In the genomic region with DNA sequence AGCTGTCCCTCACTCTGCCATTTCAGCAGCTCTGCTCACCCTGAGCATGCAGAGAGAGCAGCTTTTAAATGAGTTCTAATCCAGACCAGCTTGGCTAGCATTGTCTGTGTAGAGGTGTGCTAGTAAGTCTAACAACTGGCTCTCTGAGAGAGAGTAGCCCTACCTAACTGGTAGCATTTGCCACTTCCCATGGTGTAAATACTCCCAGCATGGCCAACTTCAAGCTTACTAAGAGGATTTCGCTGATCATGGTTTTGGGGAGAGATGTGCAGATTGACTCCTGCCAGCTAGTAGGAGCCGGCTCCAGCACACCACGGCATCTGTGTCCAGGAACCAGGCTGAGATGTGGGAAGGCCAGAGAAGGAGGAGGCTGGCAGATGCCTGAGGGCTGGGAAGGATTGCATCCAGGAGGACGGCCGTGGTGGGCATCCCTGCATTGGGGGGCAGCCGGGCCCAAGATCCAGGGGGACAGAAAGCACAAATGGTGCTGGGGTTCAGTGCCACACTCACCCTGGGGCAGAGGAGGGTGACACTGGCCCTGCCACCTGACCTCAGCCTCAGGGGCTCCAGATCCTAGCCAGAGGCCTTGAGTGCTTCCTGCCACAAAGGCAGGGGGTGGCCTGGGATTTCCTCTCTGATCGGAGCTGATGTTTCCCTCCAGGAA, we compare ENCODE assay signal across 21 cellular contexts.
DNase-seq lines count a peak whose midpoint lies in the region; ATAC-seq and TF ChIP-seq lines count a peak whose summit lies in the region.
"Had no signal": no experiment of that assay in that cellular context is flagged by ENCODE, and none has a peak within 500 bp of the region (broad histone marks: within the 10 kb centered on the region; RNA-seq: fewer than 3 reads in every experiment).

No MANE protein-coding gene starts in this region.

- peaks cover 12% of the 10 kb centered on the region for H3K27me3 ChIP-seq in RWPE2 (ENCODE audit: insufficient read depth, poor library complexity, severe bottlenecking)
- H3K27me3 ChIP-seq in gastroesophageal sphincter, result no peaks in the 10 kb centered on the region

- H3K4me3 Mint-ChIP-seq in nephron progenitor cell, result no peak overlapping the region
- H3K4me3 Mint-ChIP-seq: HFFc6 had no signal

- no peak overlapping the region for H3K4me3 ChIP-seq in RWPE2 (ENCODE audit: severe bottlenecking)
- no peak overlapping the region for H3K4me3 ChIP-seq in gastroesophageal sphincter
- H3K4me3 ChIP-seq: PC-9 had no signal

- TF ChIP-seq CTCF in RWPE2 (IDR thresholded peaks at IDR 0.05; ENCODE audit: poor library complexity, severe bottlenecking) (no peak), nephron progenitor cell (IDR thresholded peaks at IDR 0.05) (no peak), gastroesophageal sphincter (IDR thresholded peaks at IDR 0.05) (no peak)

- peak overlapping the region; percentile 57 for H3K27ac Mint-ChIP-seq in nephron progenitor cell
- H3K27ac Mint-ChIP-seq: HFFc6 had no signal

- H3K36me3 ChIP-seq in RWPE2 (ENCODE audit: low read depth) (no peaks in the 10 kb centered on the region), gastroesophageal sphincter (peaks cover 0 to 7% of the 10 kb centered on the region in 2 donors)

- H3K36me3 Mint-ChIP-seq in nephron progenitor cell (ENCODE audit: low read depth), result no peaks in the 10 kb centered on the region

- 80 to 93% methylated on average over 1 to 3 of the region's 7 CpGs for WGBS in gastroesophageal sphincter (ENCODE audit: low coverage in 1 of 2), 2 donors

- H3K27me3 Mint-ChIP-seq in nephron progenitor cell (ENCODE audit: low read depth, poor library complexity), result peaks cover 24% of the 10 kb centered on the region

- H3K9me3 ChIP-seq in RWPE2 (ENCODE audit: severe bottlenecking) (no peaks in the 10 kb centered on the region), gastroesophageal sphincter (no peaks in the 10 kb centered on the region)

- H3K4me1 Mint-ChIP-seq in nephron progenitor cell, result peaks cover 5% of the 10 kb centered on the region

- intact Hi-C loops in cardiac septum (cut with DNase I) (no loop called here), left cardiac atrium (cut with DNase I) (no loop called here)

- no peak for TF ChIP-seq POLR2A in gastroesophageal sphincter (IDR thresholded peaks at IDR 0.05)

- TF ChIP-seq EP300 in gastroesophageal sphincter (IDR thresholded peaks at IDR 0.05), result no peak

- H3K4me1 ChIP-seq in RWPE2 (ENCODE audit: insufficient read depth, poor library complexity, severe bottlenecking) (no peaks in the 10 kb centered on the region), gastroesophageal sphincter (no peaks in the 10 kb centered on the region)

- ATAC-seq in left cardiac atrium, result no peak
- no peak for ATAC-seq in RWPE2 (ENCODE audit: low read depth)
- ATAC-seq in gastroesophageal sphincter, result no peak
- ATAC-seq: SK-N-SH treated with all-trans-retinoic acid at 6 μM for 48 hours had no signal

- H3K9me3 Mint-ChIP-seq in nephron progenitor cell, result peaks cover 9% of the 10 kb centered on the region
- H3K9me3 Mint-ChIP-seq: HFFc6 had no signal

- H3K27ac ChIP-seq in RWPE2 (ENCODE audit: poor library complexity, severe bottlenecking) (no peak overlapping the region), gastroesophageal sphincter (no peak overlapping the region)
- H3K27ac ChIP-seq: C4-2B, HL-60, PC-9 had no signal

- peak; percentile 66 for DNase-seq in cardiac septum (ENCODE audit: low spot score)
- no peak for DNase-seq in left cardiac atrium
- peak; percentile 49 for DNase-seq in RWPE2 (ENCODE audit: low spot score)
- no peak for DNase-seq in nephron progenitor cell
- DNase-seq in NCI-H1417 (lab: John Stamatoyannopoulos, UW), result no peak
- DNase-seq in glomerular visceral epithelial cell (ENCODE audit: extremely low spot score), result no peak
- no peak for DNase-seq in retina
- DNase-seq: 8988T, DMS53, GDM1, HFFc6, KG1, NCI-H187, NCI-H2107, NCI-H446 treated with DMSO at 0.1 percent for 48 hours, NCI-H69, PC-9 had no signal

Comparison
In these comparisons a context has a peak if more than half of its experiments do, and no peak if none do; other contexts are left out.
1. DNase-seq: peak in cardiac septum (single experiment) and RWPE2 (single experiment); none in left cardiac atrium (single experiment), nephron progenitor cell (single experiment), NCI-H1417 (0 of 3), glomerular visceral epithelial cell (single experiment) and retina (single experiment).